1 cellular context compared by ENCODE assay signal in the genomic region with DNA sequence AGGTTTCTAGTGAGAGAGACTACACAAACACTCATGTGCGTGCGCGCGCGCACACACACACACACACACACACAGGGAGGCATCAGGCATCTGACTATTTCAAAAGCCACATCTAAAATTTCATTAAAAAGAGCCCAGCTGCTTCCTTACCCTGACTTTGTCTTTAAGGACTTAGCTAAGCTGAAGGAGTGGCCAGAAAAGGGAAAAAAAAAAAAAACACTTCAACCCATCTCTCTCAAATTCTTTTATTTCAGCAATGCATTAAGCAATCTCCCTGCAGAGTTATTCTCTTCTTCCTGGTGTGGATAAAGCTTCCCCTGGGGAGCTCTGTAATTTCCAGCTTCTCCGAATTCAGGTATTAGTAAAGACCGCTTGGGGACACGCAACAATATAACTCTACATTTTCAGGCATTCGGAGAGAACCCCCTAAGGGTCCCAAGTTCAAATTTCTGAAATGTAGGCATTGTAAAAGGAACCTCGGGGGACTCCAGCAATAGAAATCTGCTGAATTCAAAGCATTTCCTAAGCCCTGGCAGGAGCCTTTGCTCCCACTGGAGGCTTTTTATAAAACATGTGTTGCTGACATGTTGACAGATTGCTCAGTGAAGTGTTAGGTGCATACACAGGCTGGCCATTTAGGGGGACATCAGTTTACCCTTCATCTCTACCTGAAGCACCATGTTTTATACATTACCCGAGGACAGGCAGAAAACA.
TF ChIP-seq lines count a peak whose summit lies in the region.

No MANE protein-coding gene starts in this region.

TF ChIP-seq in GM23338, 12 proteins besides CTCF, POLR2A, EP300 and RAD21 (continued from another document):
- TF ChIP-seq REST (IDR thresholded peaks at IDR 0.05; ENCODE audit: unreplicated experiment) (no peak), STAT1 (IDR thresholded peaks at IDR 0.05; ENCODE audit: unreplicated experiment) (no peak), NANOG (IDR thresholded peaks at IDR 0.05; ENCODE audit: borderline replicate concordance) (no peak), POLR2AphosphoS5 (IDR thresholded peaks at IDR 0.05; ENCODE audit: low read depth) (no peak), JUNB (IDR thresholded peaks at IDR 0.05; ENCODE audit: unreplicated experiment) (no peak), EZH2phosphoT487 (IDR thresholded peaks at IDR 0.05; ENCODE audit: unreplicated experiment) (no peak), ZNF462 (CRISPR knock-in tag; IDR thresholded peaks at IDR 0.05) (no peak), EZH2 (IDR thresholded peaks at IDR 0.05; ENCODE audit: low read depth, unreplicated experiment) (no peak), ZNF331 (CRISPR knock-in tag; IDR thresholded peaks at IDR 0.05; ENCODE audit: low read depth) (no peak)
TF ChIP-seq in GM23338: peak in this region for 0.
